1 cellular context compared by ENCODE assay signal in the genomic region with DNA sequence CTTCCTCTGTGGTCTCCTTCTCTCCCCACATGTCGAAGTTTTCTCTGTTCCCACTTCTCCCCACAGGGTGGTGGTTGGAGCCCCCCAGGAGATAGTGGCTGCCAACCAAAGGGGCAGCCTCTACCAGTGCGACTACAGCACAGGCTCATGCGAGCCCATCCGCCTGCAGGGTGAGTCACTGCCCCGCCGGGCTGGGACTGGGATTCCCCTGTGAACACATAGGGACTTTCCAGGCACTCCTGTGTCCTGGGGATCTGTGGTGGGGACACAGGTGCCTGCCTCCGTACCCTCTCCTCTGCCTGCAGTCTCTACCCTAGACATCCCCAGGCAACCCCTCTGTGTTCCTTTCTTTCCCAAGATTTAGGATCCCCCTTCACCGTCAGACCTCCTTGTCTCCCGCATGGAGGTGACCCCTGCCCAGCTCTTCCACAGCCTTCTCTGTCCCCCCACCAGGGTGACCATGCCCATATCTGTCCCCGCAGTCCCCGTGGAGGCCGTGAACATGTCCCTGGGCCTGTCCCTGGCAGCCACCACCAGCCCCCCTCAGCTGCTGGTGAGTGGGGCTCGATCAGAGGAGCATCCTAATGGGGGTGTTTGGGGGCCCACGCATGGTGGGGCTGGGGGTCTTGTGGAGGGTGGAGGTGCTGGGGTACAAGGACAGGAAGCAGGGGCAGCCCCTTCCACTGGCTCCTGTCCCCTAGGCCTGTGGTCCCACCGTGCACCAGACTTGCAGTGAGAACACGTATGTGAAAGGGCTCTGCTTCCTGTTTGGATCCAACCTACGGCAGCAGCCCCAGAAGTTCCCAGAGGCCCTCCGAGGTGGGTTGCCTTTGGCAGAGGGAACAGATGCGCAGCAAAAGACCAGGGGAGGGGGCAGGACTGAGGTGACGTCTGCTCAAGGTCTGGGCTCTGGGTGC.
TF ChIP-seq lines count a peak whose summit lies in the region.

No MANE protein-coding gene starts in this region.

TF ChIP-seq in GM23338, 12 proteins besides CTCF, POLR2A, EP300 and RAD21 (continued from another document):
- TF ChIP-seq, protein P1, sequence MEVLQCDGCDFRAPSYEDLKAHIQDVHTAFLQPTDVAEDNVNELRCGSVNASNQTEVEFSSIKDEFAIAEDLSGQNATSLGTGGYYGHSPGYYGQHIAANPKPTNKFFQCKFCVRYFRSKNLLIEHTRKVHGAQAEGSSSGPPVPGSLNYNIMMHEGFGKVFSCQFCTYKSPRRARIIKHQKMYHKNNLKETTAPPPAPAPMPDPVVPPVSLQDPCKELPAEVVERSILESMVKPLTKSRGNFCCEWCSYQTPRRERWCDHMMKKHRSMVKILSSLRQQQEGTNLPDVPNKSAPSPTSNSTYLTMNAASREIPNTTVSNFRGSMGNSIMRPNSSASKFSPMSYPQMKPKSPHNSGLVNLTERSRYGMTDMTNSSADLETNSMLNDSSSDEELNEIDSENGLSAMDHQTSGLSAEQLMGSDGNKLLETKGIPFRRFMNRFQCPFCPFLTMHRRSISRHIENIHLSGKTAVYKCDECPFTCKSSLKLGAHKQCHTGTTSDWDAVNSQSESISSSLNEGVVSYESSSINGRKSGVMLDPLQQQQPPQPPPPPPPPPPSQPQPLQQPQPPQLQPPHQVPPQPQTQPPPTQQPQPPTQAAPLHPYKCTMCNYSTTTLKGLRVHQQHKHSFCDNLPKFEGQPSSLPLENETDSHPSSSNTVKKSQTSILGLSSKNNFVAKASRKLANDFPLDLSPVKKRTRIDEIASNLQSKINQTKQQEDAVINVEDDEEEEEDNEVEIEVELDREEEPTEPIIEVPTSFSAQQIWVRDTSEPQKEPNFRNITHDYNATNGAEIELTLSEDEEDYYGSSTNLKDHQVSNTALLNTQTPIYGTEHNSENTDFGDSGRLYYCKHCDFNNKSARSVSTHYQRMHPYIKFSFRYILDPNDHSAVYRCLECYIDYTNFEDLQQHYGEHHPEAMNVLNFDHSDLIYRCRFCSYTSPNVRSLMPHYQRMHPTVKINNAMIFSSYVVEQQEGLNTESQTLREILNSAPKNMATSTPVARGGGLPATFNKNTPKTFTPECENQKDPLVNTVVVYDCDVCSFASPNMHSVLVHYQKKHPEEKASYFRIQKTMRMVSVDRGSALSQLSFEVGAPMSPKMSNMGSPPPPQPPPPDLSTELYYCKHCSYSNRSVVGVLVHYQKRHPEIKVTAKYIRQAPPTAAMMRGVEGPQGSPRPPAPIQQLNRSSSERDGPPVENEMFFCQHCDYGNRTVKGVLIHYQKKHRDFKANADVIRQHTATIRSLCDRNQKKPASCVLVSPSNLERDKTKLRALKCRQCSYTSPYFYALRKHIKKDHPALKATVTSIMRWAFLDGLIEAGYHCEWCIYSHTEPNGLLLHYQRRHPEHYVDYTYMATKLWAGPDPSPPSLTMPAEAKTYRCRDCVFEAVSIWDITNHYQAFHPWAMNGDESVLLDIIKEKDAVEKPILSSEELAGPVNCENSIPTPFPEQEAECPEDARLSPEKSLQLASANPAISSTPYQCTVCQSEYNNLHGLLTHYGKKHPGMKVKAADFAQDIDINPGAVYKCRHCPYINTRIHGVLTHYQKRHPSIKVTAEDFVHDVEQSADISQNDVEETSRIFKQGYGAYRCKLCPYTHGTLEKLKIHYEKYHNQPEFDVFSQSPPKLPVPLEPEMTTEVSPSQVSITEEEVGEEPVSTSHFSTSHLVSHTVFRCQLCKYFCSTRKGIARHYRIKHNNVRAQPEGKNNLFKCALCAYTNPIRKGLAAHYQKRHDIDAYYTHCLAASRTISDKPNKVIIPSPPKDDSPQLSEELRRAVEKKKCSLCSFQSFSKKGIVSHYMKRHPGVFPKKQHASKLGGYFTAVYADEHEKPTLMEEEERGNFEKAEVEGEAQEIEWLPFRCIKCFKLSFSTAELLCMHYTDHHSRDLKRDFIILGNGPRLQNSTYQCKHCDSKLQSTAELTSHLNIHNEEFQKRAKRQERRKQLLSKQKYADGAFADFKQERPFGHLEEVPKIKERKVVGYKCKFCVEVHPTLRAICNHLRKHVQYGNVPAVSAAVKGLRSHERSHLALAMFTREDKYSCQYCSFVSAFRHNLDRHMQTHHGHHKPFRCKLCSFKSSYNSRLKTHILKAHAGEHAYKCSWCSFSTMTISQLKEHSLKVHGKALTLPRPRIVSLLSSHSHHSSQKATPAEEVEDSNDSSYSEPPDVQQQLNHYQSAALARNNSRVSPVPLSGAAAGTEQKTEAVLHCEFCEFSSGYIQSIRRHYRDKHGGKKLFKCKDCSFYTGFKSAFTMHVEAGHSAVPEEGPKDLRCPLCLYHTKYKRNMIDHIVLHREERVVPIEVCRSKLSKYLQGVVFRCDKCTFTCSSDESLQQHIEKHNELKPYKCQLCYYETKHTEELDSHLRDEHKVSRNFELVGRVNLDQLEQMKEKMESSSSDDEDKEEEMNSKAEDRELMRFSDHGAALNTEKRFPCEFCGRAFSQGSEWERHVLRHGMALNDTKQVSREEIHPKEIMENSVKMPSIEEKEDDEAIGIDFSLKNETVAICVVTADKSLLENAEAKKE (CRISPR knock-in tag; IDR thresholded peaks at IDR 0.05) = no peak
- no peak for TF ChIP-seq EZH2phosphoT487 (IDR thresholded peaks at IDR 0.05; ENCODE audit: unreplicated experiment)
- TF ChIP-seq CREB1 (CRISPR knock-in tag; IDR thresholded peaks at IDR 0.05; ENCODE audit: low read depth) = no peak
- TF ChIP-seq EZH2 (IDR thresholded peaks at IDR 0.05; ENCODE audit: low read depth, unreplicated experiment) = no peak
- no peak for TF ChIP-seq ZNF331 (CRISPR knock-in tag; IDR thresholded peaks at IDR 0.05; ENCODE audit: low read depth)
- no peak for TF ChIP-seq REST (IDR thresholded peaks at IDR 0.05; ENCODE audit: unreplicated experiment)
